6 cellular contexts compared by ENCODE assay signal in genomic region chr1:223334156-223334555, GRCh38.
"Had no signal": no experiment of that assay in that cellular context is flagged by ENCODE, and none has a peak within 500 bp of the region (broad histone marks: within the 10 kb centered on the region; RNA-seq: fewer than 3 reads in every experiment).

No MANE protein-coding gene starts in this region.

- H3K4me3 ChIP-seq: K562 had no signal

- DNase-seq: IMR-90, KBM-7, KG1 had no signal

- H3K27ac ChIP-seq: HL-60, KMS-11 had no signal
